ENCODE assay signal across 8 cellular contexts in genomic region chr7:107564553-107565298, GRCh38. TPM values are rescaled to one million over a fixed set of nuclear protein-coding genes. Genes with fewer than 3 reads are reported as not detected.
DNase-seq lines count a peak whose midpoint lies in the region; ATAC-seq lines count a peak whose summit lies in the region.

No MANE protein-coding gene starts in this region.

- no peaks in the 10 kb centered on the region for H3K9me3 Mint-ChIP-seq in natural killer cell treated with Interleukin-12 subunit alpha and Interleukin-12 subunit beta and Interleukin-15 and Interleukin-18, amount 100 ng/mL, for 72 hours

- H3K27me3 Mint-ChIP-seq in natural killer cell treated with Interleukin-12 subunit alpha and Interleukin-12 subunit beta and Interleukin-15 and Interleukin-18, amount 100 ng/mL, for 72 hours = no peaks in the 10 kb centered on the region

- H3K27ac ChIP-seq in ectodermal cell (ENCODE audit: insufficient read depth, low read depth, low read length, poor library complexity, severe bottlenecking) = no peak overlapping the region

- peak overlapping the region; percentile 86 for H3K4me3 Mint-ChIP-seq in natural killer cell treated with Interleukin-12 subunit alpha and Interleukin-12 subunit beta and Interleukin-15 and Interleukin-18, amount 100 ng/mL, for 72 hours

- 50 to 53% methylated on average over 8 of the region's 9 CpGs for WGBS in ectodermal cell, 2 experiments

- H3K4me1 ChIP-seq in NT2/D1 (ENCODE audit: insufficient read depth, insufficient read length) (no peaks in the 10 kb centered on the region), ectodermal cell (ENCODE audit: control insufficient read depth, insufficient read depth, low read length) (peaks cover 7% of the 10 kb centered on the region)

- H3K4me3 ChIP-seq in NT2/D1 (ENCODE audit: insufficient read length, low read depth) (peak overlapping the region; percentile 86), ectodermal cell (ENCODE audit: insufficient read depth, low read depth, low read length) (peak overlapping the region; percentile 87)

- H3K27me3 ChIP-seq in NT2/D1 (ENCODE audit: insufficient read depth, insufficient read length) = no peaks in the 10 kb centered on the region
- H3K27me3 ChIP-seq in ectodermal cell (ENCODE audit: control insufficient read depth, insufficient read depth, low read length, poor library complexity, severe bottlenecking) = no peaks in the 10 kb centered on the region

- H3K9me3 ChIP-seq in NT2/D1 (ENCODE audit: insufficient read depth, low read length) = no peaks in the 10 kb centered on the region
- no peaks in the 10 kb centered on the region for H3K9me3 ChIP-seq in ectodermal cell (ENCODE audit: control insufficient read depth, low read length)

- H3K36me3 Mint-ChIP-seq in natural killer cell treated with Interleukin-12 subunit alpha and Interleukin-12 subunit beta and Interleukin-15 and Interleukin-18, amount 100 ng/mL, for 72 hours = no peaks in the 10 kb centered on the region

- H3K9ac ChIP-seq in NT2/D1 (ENCODE audit: insufficient read length, low read depth) = peak overlapping the region; percentile 90

- peaks cover 18% of the 10 kb centered on the region for H3K36me3 ChIP-seq in NT2/D1 (ENCODE audit: insufficient read depth, insufficient read length, low read length)
- no peaks in the 10 kb centered on the region for H3K36me3 ChIP-seq in ectodermal cell (ENCODE audit: control insufficient read depth, insufficient read depth, low read length)

- peak overlapping the region; percentile 66 to 86 for H3K27ac Mint-ChIP-seq in natural killer cell treated with Interleukin-12 subunit alpha and Interleukin-12 subunit beta and Interleukin-15 and Interleukin-18, amount 100 ng/mL, for 72 hours

- H3K4me1 Mint-ChIP-seq in natural killer cell treated with Interleukin-12 subunit alpha and Interleukin-12 subunit beta and Interleukin-15 and Interleukin-18, amount 100 ng/mL, for 72 hours (ENCODE audit: low read depth in 2 of 2) = peaks cover 40% of the 10 kb centered on the region in 2 donors

- no peak for ATAC-seq in natural killer cell treated with Interleukin-12 subunit alpha and Interleukin-12 subunit beta and Interleukin-15 and Interleukin-18, amount 100 ng/mL, for 72 hours
- no peak for ATAC-seq in HG02981 (IDR thresholded peaks at IDR 0.05; ENCODE audit: unreplicated experiment)

- DNase-seq in ELR (ENCODE audit: low read depth) = peak; percentile 94
- no peak for DNase-seq in NT2/D1 (ENCODE audit: low read depth, low spot score)
- DNase-seq in natural killer cell treated with Interleukin-12 subunit alpha and Interleukin-12 subunit beta and Interleukin-15 and Interleukin-18, amount 100 ng/mL, for 72 hours (ENCODE audit: low spot score) = no peak
- DNase-seq in NCI-H2227 (lab: John Stamatoyannopoulos, UW; ENCODE audit: unreplicated experiment) = no peak
- no peak for DNase-seq in HUDEP-2 (lab: John Stamatoyannopoulos, UW; ENCODE audit: unreplicated experiment in 76 of 76)
- no peak for DNase-seq in HuH-7 (ENCODE audit: low spot score)

RNA-seq across cellular contexts. Expression of gene DUS4L, which starts 1.0 kb away (rescaled TPM):
- 18.3 TPM for polyA plus RNA-seq in ectodermal cell (2013, experiment 1 of 4)
- 18.6 TPM for polyA plus RNA-seq in ectodermal cell (2013, experiment 2 of 4)
- 13.6 TPM for polyA plus RNA-seq in ectodermal cell (2013, experiment 3 of 4)
- polyA plus RNA-seq in ectodermal cell (2013, experiment 4 of 4) = 16.9 TPM
- 10 to 100 TPM in 1 of 2 donors, 1 to 10 TPM in 1; 6.4 to 10.0 TPM for total RNA-seq in natural killer cell treated with Interleukin-12 subunit alpha and Interleukin-12 subunit beta and Interleukin-15 and Interleukin-18, amount 100 ng/mL, for 72 hours

RNA-seq across cellular contexts. Expression of gene COG5, which starts 1.0 kb away (rescaled TPM):
- 32.5 TPM for polyA plus RNA-seq in ectodermal cell (2013, experiment 1 of 4)
- 37.3 TPM for polyA plus RNA-seq in ectodermal cell (2013, experiment 2 of 4)
- polyA plus RNA-seq in ectodermal cell (2013, experiment 3 of 4) = 22.9 TPM
- polyA plus RNA-seq in ectodermal cell (2013, experiment 4 of 4) = 24.5 TPM
- 10 to 100 TPM; 41.0 to 56.2 TPM for total RNA-seq in natural killer cell treated with Interleukin-12 subunit alpha and Interleukin-12 subunit beta and Interleukin-15 and Interleukin-18, amount 100 ng/mL, for 72 hours

RNA-seq across cellular contexts. Expression of gene BCAP29, which starts 15.3 kb away (rescaled TPM):
- polyA plus RNA-seq in ectodermal cell (2013, experiment 1 of 4) = 41.0 TPM
- polyA plus RNA-seq in ectodermal cell (2013, experiment 2 of 4) = 41.3 TPM
- polyA plus RNA-seq in ectodermal cell (2013, experiment 3 of 4) = 34.5 TPM
- polyA plus RNA-seq in ectodermal cell (2013, experiment 4 of 4) = 46.9 TPM
- 10 to 100 TPM; 37.7 to 43.0 TPM for total RNA-seq in natural killer cell treated with Interleukin-12 subunit alpha and Interleukin-12 subunit beta and Interleukin-15 and Interleukin-18, amount 100 ng/mL, for 72 hours
